Comparison of ENCODE assay signal across 28 cellular contexts in the genomic region with DNA sequence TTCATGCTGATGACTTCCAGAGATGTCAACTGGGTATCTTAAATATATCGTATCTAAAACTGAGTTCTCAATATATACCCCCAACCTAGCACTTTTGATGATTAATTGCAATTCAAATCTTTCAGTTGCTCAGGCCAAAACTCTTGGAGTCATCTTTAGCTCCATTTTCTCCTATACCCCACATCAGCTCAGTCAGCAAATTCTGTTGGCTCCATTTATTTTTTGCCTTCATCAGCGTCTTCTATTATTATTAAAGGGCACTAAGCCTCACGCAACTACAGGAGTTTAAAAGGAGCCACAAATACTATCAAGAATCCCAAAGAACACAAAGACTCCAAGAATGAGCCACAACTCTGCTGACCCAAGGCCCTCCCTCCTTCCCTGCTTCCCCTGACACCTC.
DNase-seq lines count a peak whose midpoint lies in the region; ATAC-seq, FAIRE-seq and TF ChIP-seq lines count a peak whose summit lies in the region.
"Had no signal": no experiment of that assay in that cellular context is flagged by ENCODE, and none has a peak within 500 bp of the region (broad histone marks: within the 10 kb centered on the region; RNA-seq: fewer than 3 reads in every experiment).

No MANE protein-coding gene starts in this region.

- no peak overlapping the region for H3K4me3 Mint-ChIP-seq in effector memory CD8-positive, alpha-beta T cell
- no peak overlapping the region for H3K4me3 Mint-ChIP-seq in HFFc6
- H3K4me3 Mint-ChIP-seq: CD14-positive monocyte; CD4-positive, alpha-beta memory T cell; CD4-positive, CD25-positive, alpha-beta regulatory T cell; CD8-positive, alpha-beta memory T cell had no signal

- H4K5ac ChIP-seq in IMR-90 (ENCODE audit: low read depth, low read length) = no peak overlapping the region

- TF ChIP-seq CTCF in A549 (IDR thresholded peaks at IDR 0.05) (no peak), IMR-90 (conservative IDR thresholded peaks at IDR 0.05; ENCODE audit: low read depth, low read length) (no peak), HepG2 (CRISPR knock-in tag; IDR thresholded peaks at IDR 0.05) (no peak), HFFc6 (IDR thresholded peaks at IDR 0.05) (no peak)

- H3K9me3 ChIP-seq in A549 (no peaks in the 10 kb centered on the region), IMR-90 (ENCODE audit: control insufficient read depth, insufficient read depth, low read length) (no peaks in the 10 kb centered on the region), SK-N-MC (ENCODE audit: low read depth, low read length) (no peaks in the 10 kb centered on the region), HepG2 (ENCODE audit: low read length) (no peaks in the 10 kb centered on the region)
- H3K9me3 ChIP-seq: BE2C, BLaER1 had no signal

- 54% methylated on average over 3 of the region's 3 CpGs for WGBS in A549 (ENCODE audit: missing lambda C conversion rate)
- 93% methylated on average over 2 of the region's 3 CpGs; no CpG with 5 or more reads in 1 of the 2 experiments for WGBS in IMR-90 (ENCODE audit: extremely low coverage in 2 of 2, insufficient read length in 1 of 2), 2 experiments
- WGBS in HepG2 (ENCODE audit: low lambda C conversion rate) = 17% methylated on average over 3 of the region's 3 CpGs

- dilution Hi-C loops in IMR-90 (cut with HindIII; ENCODE audit: low sequenced_read_pairs, unreplicated experiment) = no loop called here

- TF ChIP-seq RAD21 in A549 (conservative IDR thresholded peaks at IDR 0.05 in 1 of 2, IDR thresholded peaks at IDR 0.05 in 1 of 2) = no peak
- TF ChIP-seq RAD21 in IMR-90 (IDR thresholded peaks at IDR 0.05; ENCODE audit: low read length) = no peak
- TF ChIP-seq RAD21 in HepG2 (CRISPR knock-in tag; IDR thresholded peaks at IDR 0.05) = no peak

- H3K4me1 Mint-ChIP-seq in effector memory CD8-positive, alpha-beta T cell (ENCODE audit: low read depth in 2 of 2) = no peaks in the 10 kb centered on the region
- no peaks in the 10 kb centered on the region for H3K4me1 Mint-ChIP-seq in HFFc6 (ENCODE audit: low read depth)
- H3K4me1 Mint-ChIP-seq: CD4-positive, alpha-beta memory T cell; CD4-positive, CD25-positive, alpha-beta regulatory T cell; CD8-positive, alpha-beta memory T cell had no signal

- H3K23ac ChIP-seq in IMR-90 (ENCODE audit: low read depth, low read length) = no peak overlapping the region

- H3K27me3 ChIP-seq in IMR-90 (ENCODE audit: control insufficient read depth, insufficient read depth, low read length) = no peaks in the 10 kb centered on the region; the same call in 1 of the 2 replicates
- no peaks in the 10 kb centered on the region; a peak in 1 of 5 replicates for H3K27me3 ChIP-seq in HepG2 (ENCODE audit: control insufficient read depth in 1 of 2, insufficient read depth in 2 of 2, low read length in 2 of 2)
- H3K27me3 ChIP-seq: BE2C, BLaER1 had no signal

- POLR2A ChIA-PET in A549 (lab: Yijun Ruan, JAX) = no interaction called here
- POLR2A ChIA-PET in IMR-90 (lab: Charles Lee; ENCODE audit: unreplicated experiment) = no interaction called here
- POLR2A ChIA-PET in HepG2 (lab: Yijun Ruan, JAX) = no interaction called here

- no peak overlapping the region for H2AK5ac ChIP-seq in IMR-90 (ENCODE audit: low read depth, low read length)

- no peak overlapping the region for H3K56ac ChIP-seq in IMR-90 (ENCODE audit: extremely low read depth, insufficient read depth, low read length)

- H3K27ac Mint-ChIP-seq in effector memory CD8-positive, alpha-beta T cell = no peak overlapping the region
- no peak overlapping the region for H3K27ac Mint-ChIP-seq in HFFc6
- H3K27ac Mint-ChIP-seq: CD4-positive, alpha-beta memory T cell; CD8-positive, alpha-beta memory T cell had no signal

- H3K27me3 Mint-ChIP-seq in effector memory CD8-positive, alpha-beta T cell = peaks cover 2 to 8% of the 10 kb centered on the region in 2 donors
- H3K27me3 Mint-ChIP-seq in HFFc6 (ENCODE audit: insufficient read depth) = no peaks in the 10 kb centered on the region
- H3K27me3 Mint-ChIP-seq: CD4-positive, CD25-positive, alpha-beta regulatory T cell had no signal

- H3K4me2 ChIP-seq in A549 (no peak overlapping the region), IMR-90 (ENCODE audit: low read depth, low read length) (no peak overlapping the region), HepG2 (ENCODE audit: low read depth, low read length) (no peak overlapping the region)
- H3K4me2 ChIP-seq: BLaER1 had no signal

- H4K8ac ChIP-seq in IMR-90 (ENCODE audit: low read depth in 2 of 2, low read length in 2 of 2) = no peak overlapping the region

- no peak for FAIRE-seq in A549 (lab: Jason Lieb, UNC)
- no peak for FAIRE-seq in HepG2 (lab: Jason Lieb, UNC)
- FAIRE-seq: GM12878, GM12892, GM18507 had no signal

- H3K36me3 ChIP-seq in IMR-90 (ENCODE audit: control insufficient read depth, insufficient read depth, low read length) = no peaks in the 10 kb centered on the region
- no peaks in the 10 kb centered on the region for H3K36me3 ChIP-seq in SK-N-MC (ENCODE audit: insufficient read depth, low read length)
- no peaks in the 10 kb centered on the region for H3K36me3 ChIP-seq in HepG2 (replicated peaks in 1 of 2; ENCODE audit: control insufficient read depth in 1 of 2, insufficient read depth in 2 of 2, low read length in 2 of 2)
- H3K36me3 ChIP-seq: BE2C, BLaER1 had no signal

- H2AFZ ChIP-seq in IMR-90 (replicated peaks; ENCODE audit: low read length, poor library complexity) (no peak overlapping the region), HepG2 (ENCODE audit: low read length) (no peak overlapping the region)

- ATAC-seq in A549 (no peak), IMR-90 (ENCODE audit: low read depth) (no peak), HepG2 (no peak), left lobe of liver (no peak)
- ATAC-seq in effector memory CD8-positive, alpha-beta T cell (replicated peaks) = no peak
- ATAC-seq: GM12878 had no signal

- DNase-seq in A549 (ENCODE audit: low read depth in 1 of 2, low spot score in 1 of 2) (no peak), IMR-90 (no peak), SK-N-MC (ENCODE audit: low read depth, low spot score) (no peak), HepG2 (ENCODE audit: low spot score) (no peak), HFFc6 (no peak), left lobe of liver (ENCODE audit: low spot score) (no peak)
- no peak for DNase-seq in effector memory CD8-positive, alpha-beta T cell
- no peak for DNase-seq in activated CD8-positive, alpha-beta memory T cell treated with anti-CD3 and anti-CD28 coated beads for 24 hours
- DNase-seq: ACHN; BE2C; C1 segment of cervical spinal cord; CD4-positive, alpha-beta memory T cell; CD4-positive, CD25-positive, alpha-beta regulatory T cell; CD8-positive, alpha-beta memory T cell; COR-L47; DMS 273 treated with DMSO at 0.1 percent for 48 hours; DMS153; DMS53; DMS79; DND-41; EL; GDM1 had no signal

- no peak overlapping the region for H2BK15ac ChIP-seq in IMR-90 (ENCODE audit: low read depth, low read length)

- H3K27ac ChIP-seq in A549 = no peak overlapping the region
- no peak overlapping the region for H3K27ac ChIP-seq in IMR-90 (ENCODE audit: insufficient read depth, low read length)
- H3K27ac ChIP-seq in SK-N-MC = peak overlapping the region; percentile 61; the same call in 1 of the 2 replicates
- no peak overlapping the region for H3K27ac ChIP-seq in HepG2 (ENCODE audit: extremely low read length, insufficient read depth, low read length)
- H3K27ac ChIP-seq: 22Rv1, BLaER1 had no signal

- no peak overlapping the region for H2BK120ac ChIP-seq in IMR-90 (ENCODE audit: low read depth, low read length)

- BruUV-seq in IMR-90 (replicated peaks; lab: Mats Ljungman, UMichigan) = no TSS peak
- no TSS peak for BruUV-seq in HepG2 (replicated peaks; lab: Mats Ljungman, UMichigan)

- H2BK20ac ChIP-seq in IMR-90 (ENCODE audit: low read depth, low read length) = no peak overlapping the region

- H2BK5ac ChIP-seq in IMR-90 (ENCODE audit: low read depth, low read length, poor library complexity, severe bottlenecking) = no peak overlapping the region

- TF ChIP-seq EP300 in A549 (IDR thresholded peaks at IDR 0.05) (no peak), HepG2 (IDR thresholded peaks at IDR 0.05; ENCODE audit: low read depth in 2 of 2, low read length in 2 of 2) (no peak), HepG2 (CRISPR knock-in tag; IDR thresholded peaks at IDR 0.05; ENCODE audit: borderline replicate concordance) (no peak)

- TF ChIP-seq POLR2A in A549 (IDR thresholded peaks at IDR 0.05; ENCODE audit: low read length) = no peak
- no peak for TF ChIP-seq POLR2A in IMR-90 (IDR thresholded peaks at IDR 0.05; ENCODE audit: low read depth, low read length)
- TF ChIP-seq POLR2A in HepG2 (IDR thresholded peaks at IDR 0.05; ENCODE audit: insufficient read depth in 1 of 2, low read depth in 2 of 2, low read length in 2 of 2) = no peak

- no peaks in the 10 kb centered on the region for H3K79me2 ChIP-seq in HepG2 (ENCODE audit: insufficient read depth, low read length)

- intact Hi-C loops in IMR-90 (cut with micrococcal nuclease) (no loop called here), HepG2 (cut with micrococcal nuclease; ENCODE audit: unreplicated experiment) (no loop called here)

- H4K91ac ChIP-seq in IMR-90 (ENCODE audit: insufficient read depth, low read depth, low read length) = no peak overlapping the region

- no peak overlapping the region for H3K4ac ChIP-seq in IMR-90 (ENCODE audit: low read depth, low read length)

- no peaks in the 10 kb centered on the region for H3K79me1 ChIP-seq in IMR-90 (ENCODE audit: low read depth in 1 of 2, low read length in 2 of 2)

- CTCF ChIA-PET in A549 (lab: Yijun Ruan, JAX) = interaction anchor here (0.6 kb wide), 1 partner anchor 1065 kb away, joined by 3 read pairs; no protein-coding TSS in a partner anchor
- CTCF ChIA-PET in IMR-90 (lab: Yijun Ruan, JAX) = no interaction called here
- CTCF ChIA-PET in HepG2 (lab: Yijun Ruan, JAX; ENCODE audit: low intra/inter-chr PET ratio, low total read pairs) = no interaction called here

- no peaks in the 10 kb centered on the region for H3K9me1 ChIP-seq in IMR-90 (ENCODE audit: insufficient read depth, low read length)

- H3K4me3 ChIP-seq in A549 (no peak overlapping the region), IMR-90 (ENCODE audit: insufficient read depth, low read depth, low read length) (no peak overlapping the region), SK-N-MC (0 out of 2 replicates have a peak overlapping the region, but pooled peaks have one; percentile 18), HepG2 (replicated peaks in 1 of 3; ENCODE audit: insufficient read depth in 1 of 3, low read depth in 2 of 3, low read length in 3 of 3) (no peak overlapping the region)
- H3K4me3 ChIP-seq: BLaER1, GM12878 had no signal

- H3K9me3 Mint-ChIP-seq in effector memory CD8-positive, alpha-beta T cell = no peaks in the 10 kb centered on the region
- H3K9me3 Mint-ChIP-seq in HFFc6 = no peaks in the 10 kb centered on the region

- H3K14ac ChIP-seq in IMR-90 (replicated peaks; ENCODE audit: low read depth, low read length) = no peak overlapping the region

- H3K9ac ChIP-seq in IMR-90 (ENCODE audit: low read depth, low read length) (no peak overlapping the region), SK-N-MC (ENCODE audit: insufficient read length) (no peak overlapping the region), HepG2 (ENCODE audit: insufficient read depth, low read depth, low read length) (no peak overlapping the region)
- H3K9ac ChIP-seq: BLaER1 had no signal

- H4K20me1 ChIP-seq in IMR-90 (ENCODE audit: insufficient read depth, low read length) (no peaks in the 10 kb centered on the region), HepG2 (ENCODE audit: insufficient read depth, low read length) (no peaks in the 10 kb centered on the region)
- H4K20me1 ChIP-seq: BLaER1 had no signal

- in situ Hi-C loops in IMR-90 (cut with MboI; ENCODE audit: low sequenced_read_pairs) = no loop called here
- in situ Hi-C loops in HepG2 (cut with HindIII; ENCODE audit: extremely low pct_ligation_motif_present, low pct_unique_long_range_greater_than_20kb) = no loop called here

- no peak overlapping the region for H2AK9ac ChIP-seq in IMR-90 (replicated peaks; ENCODE audit: low read depth, low read length, poor library complexity)

- H3K18ac ChIP-seq in IMR-90 (ENCODE audit: low read depth, low read length) = no peak overlapping the region

- H3K4me1 ChIP-seq in A549 (no peaks in the 10 kb centered on the region), IMR-90 (ENCODE audit: control insufficient read depth, insufficient read depth, low read length) (no peaks in the 10 kb centered on the region), HepG2 (ENCODE audit: insufficient read depth, low read length) (no peaks in the 10 kb centered on the region)
- H3K4me1 ChIP-seq: BE2C, BLaER1 had no signal

- H3K36me3 Mint-ChIP-seq in effector memory CD8-positive, alpha-beta T cell (ENCODE audit: insufficient read depth) = no peaks in the 10 kb centered on the region
- H3K36me3 Mint-ChIP-seq in HFFc6 (ENCODE audit: low read depth) = no peaks in the 10 kb centered on the region
- H3K36me3 Mint-ChIP-seq: CD14-positive monocyte; CD4-positive, alpha-beta memory T cell; CD4-positive, CD25-positive, alpha-beta regulatory T cell; CD8-positive, alpha-beta memory T cell had no signal
